In genomic region chr9:78666818-78667429, GRCh38 we compare ENCODE assay signal across 18 cellular contexts.
DNase-seq lines count a peak whose midpoint lies in the region; ATAC-seq, FAIRE-seq and TF ChIP-seq lines count a peak whose summit lies in the region.
"Had no signal": no experiment of that assay in that cellular context is flagged by ENCODE, and none has a peak within 500 bp of the region (broad histone marks: within the 10 kb centered on the region; RNA-seq: fewer than 3 reads in every experiment).

No MANE protein-coding gene starts in this region.

- H3K4me3 ChIP-seq in SK-N-SH (ENCODE audit: low read depth in 2 of 2, low read length in 1 of 2) (no peak overlapping the region), lower lobe of right lung (no peak overlapping the region)
- H3K4me3 ChIP-seq: HAP-1 had no signal

- no peak overlapping the region for H3K9ac ChIP-seq in SK-N-SH

- H2AFZ ChIP-seq in SK-N-SH (ENCODE audit: low read depth) = peak overlapping the region; percentile 52

- H3K9me3 ChIP-seq in SK-N-SH (no peaks in the 10 kb centered on the region), lower lobe of right lung (no peaks in the 10 kb centered on the region)
- H3K9me3 ChIP-seq: HAP-1 had no signal

- TF ChIP-seq CTCF in SK-N-SH (IDR thresholded peaks at IDR 0.05) (no peak), lower lobe of right lung (IDR thresholded peaks at IDR 0.05) (no peak)

- no peak overlapping the region for H3K4me2 ChIP-seq in SK-N-SH

- DNase-seq in AG08395 (ENCODE audit: low spot score) = peak; percentile 23
- DNase-seq in H54 (ENCODE audit: insufficient read length, low spot score) = no peak
- DNase-seq in SK-N-SH = no peak
- DNase-seq in iris pigment epithelial cell (ENCODE audit: low read depth) = peak; percentile 17
- DNase-seq in NCI-H1436 treated with DMSO at 0.1 percent for 48 hours (lab: John Stamatoyannopoulos, UW) = no peak
- DNase-seq in ecto neural progenitor cell (ENCODE audit: low spot score) = no peak
- DNase-seq in lower lobe of right lung = no peak
- DNase-seq: CD4-positive, CD25-positive, alpha-beta regulatory T cell; GF-D8; KBM-7; NCI-H1092 treated with DMSO at 0.1 percent for 48 hours; NCI-H187; NCI-H446; NCI-H748 treated with DMSO at 0.1 percent for 48 hours had no signal

- CTCF ChIA-PET in SK-N-SH (lab: Yijun Ruan, JAX) = interaction anchor here (0.7 kb wide), 1 partner anchor 11 kb away, joined by 4 read pairs; no protein-coding TSS in a partner anchor

- TF ChIP-seq RAD21 in SK-N-SH (IDR thresholded peaks at IDR 0.05; ENCODE audit: low read length) = no peak

- peaks cover 33% of the 10 kb centered on the region for H3F3A ChIP-seq in SK-N-SH (replicated peaks; ENCODE audit: insufficient read depth)

- no peaks in the 10 kb centered on the region for H3K27me3 ChIP-seq in SK-N-SH (ENCODE audit: insufficient read depth)
- H3K27me3 ChIP-seq in lower lobe of right lung (ENCODE audit: low read depth) = no peaks in the 10 kb centered on the region

- H3K27ac ChIP-seq in SK-N-SH (ENCODE audit: low read depth in 2 of 2, low read length in 1 of 2) (peak overlapping the region in 1 of 2 experiments; percentile 65; a peak in 2 of 4 replicates), lower lobe of right lung (no peak overlapping the region)

- H3K9me2 ChIP-seq in SK-N-SH = no peaks in the 10 kb centered on the region

- H3K36me3 ChIP-seq in SK-N-SH (replicated peaks in 1 of 2; ENCODE audit: control insufficient read depth in 1 of 2, insufficient read depth in 2 of 2, low read length in 1 of 2) = no peaks in the 10 kb centered on the region
- no peaks in the 10 kb centered on the region for H3K36me3 ChIP-seq in lower lobe of right lung
- H3K36me3 ChIP-seq: HAP-1 had no signal

- intact Hi-C loops in lower lobe of right lung (cut with DNase I) = no loop called here

- no peak; a peak in 2 of 4 replicates for TF ChIP-seq EP300 in SK-N-SH (IDR thresholded peaks at IDR 0.05; ENCODE audit: borderline replicate concordance in 1 of 2, low read depth in 1 of 2, low read length in 1 of 2)

- peak; percentile 84 for FAIRE-seq in H54 (lab: Jason Lieb, UNC)
- FAIRE-seq: A204.1 had no signal

- 45% methylated on average over 4 of the region's 4 CpGs for WGBS in SK-N-SH (ENCODE audit: low lambda C conversion rate)

- H3K4me1 ChIP-seq in SK-N-SH (ENCODE audit: control insufficient read depth in 1 of 2, insufficient read depth in 2 of 2, low read depth in 1 of 2, low read length in 1 of 2) (no peaks in the 10 kb centered on the region; a peak in 2 of 4 replicates), lower lobe of right lung (no peaks in the 10 kb centered on the region)
- H3K4me1 ChIP-seq: HAP-1 had no signal

- H3K79me2 ChIP-seq in SK-N-SH (ENCODE audit: insufficient read depth) = no peaks in the 10 kb centered on the region

- POLR2A ChIA-PET in SK-N-SH (lab: Yijun Ruan, JAX) = no interaction called here

- H4K20me1 ChIP-seq in SK-N-SH (ENCODE audit: insufficient read depth) = no peaks in the 10 kb centered on the region

- ATAC-seq in lower lobe of right lung = no peak
- no peak for ATAC-seq in GM18873 (IDR thresholded peaks at IDR 0.05; ENCODE audit: low FRiP score, unreplicated experiment)
- ATAC-seq: Right ventricle myocardium inferior had no signal

- TF ChIP-seq POLR2A in H54 (IDR thresholded peaks at IDR 0.05; ENCODE audit: low read depth, low read length) = no peak

TF ChIP-seq in SK-N-SH, 30 proteins besides CTCF, POLR2A, EP300 and RAD21 (continues in another document):
- TF ChIP-seq POLR2AphosphoS5 (IDR thresholded peaks at IDR 0.05; ENCODE audit: low read depth, low read length) (no peak), NRF1 (IDR thresholded peaks at IDR 0.05; ENCODE audit: low read depth, low read length) (no peak), TAF1 (IDR thresholded peaks at IDR 0.05; ENCODE audit: borderline replicate concordance, low read depth, low read length) (no peak), IRF3 (IDR thresholded peaks at IDR 0.05; ENCODE audit: low read depth, low read length) (no peak), EZH2phosphoT487 (IDR thresholded peaks at IDR 0.05; ENCODE audit: borderline replicate concordance, low read depth) (no peak), TCF12 (IDR thresholded peaks at IDR 0.05) (peak; percentile 65; the same call in 1 of the 2 replicates), NFIC (IDR thresholded peaks at IDR 0.05; ENCODE audit: borderline replicate concordance) (peak; percentile 74; the same call in 1 of the 2 replicates), ELF1 (IDR thresholded peaks at IDR 0.05) (no peak), GABPA (IDR thresholded peaks at IDR 0.05; ENCODE audit: low read depth) (no peak), RFX5 (IDR thresholded peaks at IDR 0.05; ENCODE audit: low read length) (no peak), MEF2A (IDR thresholded peaks at IDR 0.05; ENCODE audit: borderline replicate concordance, low read depth) (no peak), MXI1 (IDR thresholded peaks at IDR 0.05; ENCODE audit: low read depth, low read length) (no peak), FOXM1 (IDR thresholded peaks at IDR 0.05; ENCODE audit: low read depth) (no peak), JUND (IDR thresholded peaks at IDR 0.05) (peak; percentile 61), YY1 (IDR thresholded peaks at IDR 0.05; ENCODE audit: low read depth) (no peak), CHD2 (IDR thresholded peaks at IDR 0.05; ENCODE audit: low read length, partially characterized antibody) (no peak), RXRA (IDR thresholded peaks at IDR 0.05; ENCODE audit: borderline replicate concordance, low read depth) (no peak), TEAD4 (IDR thresholded peaks at IDR 0.05; ENCODE audit: borderline replicate concordance, insufficient read depth) (no peak), PBX3 (IDR thresholded peaks at IDR 0.05) (peak; percentile 90), SMC3 (IDR thresholded peaks at IDR 0.05; ENCODE audit: low read depth, low read length) (no peak), FOSL2 (IDR thresholded peaks at IDR 0.05; ENCODE audit: borderline replicate concordance, low read depth) (no peak), RCOR1 (IDR thresholded peaks at IDR 0.05; ENCODE audit: low read length) (no peak), FOXJ3 (CRISPR knock-in tag; IDR thresholded peaks at IDR 0.05) (no peak), MAX (IDR thresholded peaks at IDR 0.05; ENCODE audit: low read depth) (0 out of 2 replicates have a peak, but pooled peaks have one; percentile 10), USF1 (IDR thresholded peaks at IDR 0.05; ENCODE audit: borderline replicate concordance, low read depth) (no peak), USF2 (IDR thresholded peaks at IDR 0.05; ENCODE audit: borderline replicate concordance, low read depth, low read length) (no peak), SIN3A (IDR thresholded peaks at IDR 0.05; ENCODE audit: borderline replicate concordance, low read depth, low read length) (no peak), GATA2 (CRISPR knock-in tag; IDR thresholded peaks at IDR 0.05) (no peak)

Comparison
In these comparisons a context has a peak if more than half of its experiments do, and no peak if none do; other contexts are left out.
1. DNase-seq: peak in AG08395 (single experiment) and iris pigment epithelial cell (single experiment); none in H54 (single experiment), SK-N-SH (single experiment), NCI-H1436 treated with DMSO at 0.1 percent for 48 hours (single experiment), ecto neural progenitor cell (single experiment) and lower lobe of right lung (single experiment).